ENCODE assay signal across 1 cellular context in the genomic region with DNA sequence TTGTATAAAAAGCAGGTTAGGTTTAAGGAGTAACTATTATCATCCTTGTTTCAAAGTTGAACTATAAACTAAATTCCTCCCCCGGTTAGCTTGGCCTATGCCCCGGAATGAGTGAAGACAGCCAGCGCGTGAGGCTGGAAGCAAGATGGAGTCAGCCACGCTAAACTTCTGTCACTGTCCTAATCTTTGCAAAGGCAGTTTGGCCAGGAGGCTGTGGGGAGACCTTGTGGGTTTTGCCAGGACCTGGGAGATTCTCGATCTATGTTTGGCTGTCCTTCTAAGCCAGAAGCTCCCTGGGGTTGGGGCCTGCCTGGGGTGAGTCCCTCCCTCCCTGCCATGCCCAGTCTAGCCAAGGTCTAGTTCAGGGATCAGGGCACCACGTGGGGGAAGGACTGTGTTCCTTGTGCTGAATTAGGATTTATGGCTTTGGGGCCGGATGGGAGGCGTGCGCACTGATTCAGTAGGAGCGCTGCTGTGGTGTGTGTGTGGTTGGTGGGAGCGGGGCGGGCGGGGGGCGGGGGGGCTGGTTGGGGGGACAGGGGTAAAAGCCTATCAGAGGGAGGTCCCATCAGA.
TF ChIP-seq lines count a peak whose summit lies in the region.

No MANE protein-coding gene starts in this region.

TF ChIP-seq in GM23338, 12 proteins besides CTCF, POLR2A, EP300 and RAD21 (continued from another document):
- TF ChIP-seq, protein P1, sequence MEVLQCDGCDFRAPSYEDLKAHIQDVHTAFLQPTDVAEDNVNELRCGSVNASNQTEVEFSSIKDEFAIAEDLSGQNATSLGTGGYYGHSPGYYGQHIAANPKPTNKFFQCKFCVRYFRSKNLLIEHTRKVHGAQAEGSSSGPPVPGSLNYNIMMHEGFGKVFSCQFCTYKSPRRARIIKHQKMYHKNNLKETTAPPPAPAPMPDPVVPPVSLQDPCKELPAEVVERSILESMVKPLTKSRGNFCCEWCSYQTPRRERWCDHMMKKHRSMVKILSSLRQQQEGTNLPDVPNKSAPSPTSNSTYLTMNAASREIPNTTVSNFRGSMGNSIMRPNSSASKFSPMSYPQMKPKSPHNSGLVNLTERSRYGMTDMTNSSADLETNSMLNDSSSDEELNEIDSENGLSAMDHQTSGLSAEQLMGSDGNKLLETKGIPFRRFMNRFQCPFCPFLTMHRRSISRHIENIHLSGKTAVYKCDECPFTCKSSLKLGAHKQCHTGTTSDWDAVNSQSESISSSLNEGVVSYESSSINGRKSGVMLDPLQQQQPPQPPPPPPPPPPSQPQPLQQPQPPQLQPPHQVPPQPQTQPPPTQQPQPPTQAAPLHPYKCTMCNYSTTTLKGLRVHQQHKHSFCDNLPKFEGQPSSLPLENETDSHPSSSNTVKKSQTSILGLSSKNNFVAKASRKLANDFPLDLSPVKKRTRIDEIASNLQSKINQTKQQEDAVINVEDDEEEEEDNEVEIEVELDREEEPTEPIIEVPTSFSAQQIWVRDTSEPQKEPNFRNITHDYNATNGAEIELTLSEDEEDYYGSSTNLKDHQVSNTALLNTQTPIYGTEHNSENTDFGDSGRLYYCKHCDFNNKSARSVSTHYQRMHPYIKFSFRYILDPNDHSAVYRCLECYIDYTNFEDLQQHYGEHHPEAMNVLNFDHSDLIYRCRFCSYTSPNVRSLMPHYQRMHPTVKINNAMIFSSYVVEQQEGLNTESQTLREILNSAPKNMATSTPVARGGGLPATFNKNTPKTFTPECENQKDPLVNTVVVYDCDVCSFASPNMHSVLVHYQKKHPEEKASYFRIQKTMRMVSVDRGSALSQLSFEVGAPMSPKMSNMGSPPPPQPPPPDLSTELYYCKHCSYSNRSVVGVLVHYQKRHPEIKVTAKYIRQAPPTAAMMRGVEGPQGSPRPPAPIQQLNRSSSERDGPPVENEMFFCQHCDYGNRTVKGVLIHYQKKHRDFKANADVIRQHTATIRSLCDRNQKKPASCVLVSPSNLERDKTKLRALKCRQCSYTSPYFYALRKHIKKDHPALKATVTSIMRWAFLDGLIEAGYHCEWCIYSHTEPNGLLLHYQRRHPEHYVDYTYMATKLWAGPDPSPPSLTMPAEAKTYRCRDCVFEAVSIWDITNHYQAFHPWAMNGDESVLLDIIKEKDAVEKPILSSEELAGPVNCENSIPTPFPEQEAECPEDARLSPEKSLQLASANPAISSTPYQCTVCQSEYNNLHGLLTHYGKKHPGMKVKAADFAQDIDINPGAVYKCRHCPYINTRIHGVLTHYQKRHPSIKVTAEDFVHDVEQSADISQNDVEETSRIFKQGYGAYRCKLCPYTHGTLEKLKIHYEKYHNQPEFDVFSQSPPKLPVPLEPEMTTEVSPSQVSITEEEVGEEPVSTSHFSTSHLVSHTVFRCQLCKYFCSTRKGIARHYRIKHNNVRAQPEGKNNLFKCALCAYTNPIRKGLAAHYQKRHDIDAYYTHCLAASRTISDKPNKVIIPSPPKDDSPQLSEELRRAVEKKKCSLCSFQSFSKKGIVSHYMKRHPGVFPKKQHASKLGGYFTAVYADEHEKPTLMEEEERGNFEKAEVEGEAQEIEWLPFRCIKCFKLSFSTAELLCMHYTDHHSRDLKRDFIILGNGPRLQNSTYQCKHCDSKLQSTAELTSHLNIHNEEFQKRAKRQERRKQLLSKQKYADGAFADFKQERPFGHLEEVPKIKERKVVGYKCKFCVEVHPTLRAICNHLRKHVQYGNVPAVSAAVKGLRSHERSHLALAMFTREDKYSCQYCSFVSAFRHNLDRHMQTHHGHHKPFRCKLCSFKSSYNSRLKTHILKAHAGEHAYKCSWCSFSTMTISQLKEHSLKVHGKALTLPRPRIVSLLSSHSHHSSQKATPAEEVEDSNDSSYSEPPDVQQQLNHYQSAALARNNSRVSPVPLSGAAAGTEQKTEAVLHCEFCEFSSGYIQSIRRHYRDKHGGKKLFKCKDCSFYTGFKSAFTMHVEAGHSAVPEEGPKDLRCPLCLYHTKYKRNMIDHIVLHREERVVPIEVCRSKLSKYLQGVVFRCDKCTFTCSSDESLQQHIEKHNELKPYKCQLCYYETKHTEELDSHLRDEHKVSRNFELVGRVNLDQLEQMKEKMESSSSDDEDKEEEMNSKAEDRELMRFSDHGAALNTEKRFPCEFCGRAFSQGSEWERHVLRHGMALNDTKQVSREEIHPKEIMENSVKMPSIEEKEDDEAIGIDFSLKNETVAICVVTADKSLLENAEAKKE (CRISPR knock-in tag; IDR thresholded peaks at IDR 0.05) = no peak
TF ChIP-seq in GM23338: peak in this region for 0.
